Comparison of ENCODE assay signal across 16 cellular contexts in the genomic region with DNA sequence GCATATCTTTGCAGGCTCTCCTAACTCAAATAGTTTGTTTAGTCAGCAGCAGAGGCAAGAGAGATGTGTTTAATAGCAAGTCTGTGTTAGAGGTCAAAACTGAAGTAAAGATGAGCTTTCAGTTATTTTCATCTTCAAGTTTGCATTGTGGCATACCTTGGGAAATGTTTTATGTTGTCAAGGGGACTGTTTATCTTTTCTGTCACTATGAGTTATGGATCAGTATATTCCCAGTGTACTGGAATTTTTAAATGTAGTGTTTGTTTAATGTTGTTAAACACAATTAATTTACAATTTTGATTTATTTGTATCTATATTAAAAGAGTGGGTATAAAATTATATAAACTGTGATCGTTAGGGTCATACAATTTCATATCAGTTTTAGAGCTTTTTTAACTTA.
DNase-seq lines count a peak whose midpoint lies in the region; TF ChIP-seq lines count a peak whose summit lies in the region.
"Had no signal": no experiment of that assay in that cellular context is flagged by ENCODE, and none has a peak within 500 bp of the region (broad histone marks: within the 10 kb centered on the region; RNA-seq: fewer than 3 reads in every experiment).

No MANE protein-coding gene starts in this region.

- H3K36me3 ChIP-seq in MM.1S (replicated peaks; ENCODE audit: insufficient read depth, low read length) = no peaks in the 10 kb centered on the region
- no peaks in the 10 kb centered on the region for H3K36me3 ChIP-seq in endocrine pancreas (ENCODE audit: control insufficient read depth, insufficient read depth, low read length)
- no peaks in the 10 kb centered on the region for H3K36me3 ChIP-seq in muscle layer of duodenum (ENCODE audit: control insufficient read depth in 1 of 2, insufficient read depth in 2 of 2, low read length in 2 of 2)
- H3K36me3 ChIP-seq in transverse colon = no peaks in the 10 kb centered on the region

- peaks cover 8% of the 10 kb centered on the region for H3K4me1 ChIP-seq in MM.1S (ENCODE audit: low read length)
- H3K4me1 ChIP-seq in endocrine pancreas (ENCODE audit: control insufficient read depth, insufficient read depth, low read length) = peaks cover 23% of the 10 kb centered on the region
- peaks cover 0 to 3% of the 10 kb centered on the region in 2 donors for H3K4me1 ChIP-seq in muscle layer of duodenum (ENCODE audit: control insufficient read depth in 1 of 2, insufficient read depth in 2 of 2, low read length in 2 of 2)
- peaks cover 0 to 54% (median 15%) of the 10 kb centered on the region in 4 donors for H3K4me1 ChIP-seq in transverse colon

- in situ Hi-C loops in transverse colon (cut with MboI; ENCODE audit: low pct_ligation_motif_present in 1 of 4, low pct_unique_long_range_greater_than_20kb in 1 of 4, low sequenced_read_pairs in 3 of 4) = loop anchor here in 3 of 4 donors (10.0 to 25.0 kb wide), 4 partner anchors 324 to 574 kb away; partner anchors contain the start of gene FOXP2 (in 3 of the 3)

- TF ChIP-seq EP300 in transverse colon (IDR thresholded peaks at IDR 0.05; ENCODE audit: low read depth) = no peak

- DNase-seq in MM.1S = no peak
- DNase-seq in transverse colon = no peak
- DNase-seq in DMS 273 treated with DMSO at 0.1 percent for 48 hours (lab: John Stamatoyannopoulos, UW) = no peak
- no peak for DNase-seq in NCI-H1436 (lab: John Stamatoyannopoulos, UW)
- no peak for DNase-seq in NCI-H2171 treated with DMSO at 0.1 percent for 48 hours (lab: John Stamatoyannopoulos, UW)
- DNase-seq in GM03348 (ENCODE audit: low spot score) = no peak
- DNase-seq: activated CD8-positive, alpha-beta memory T cell treated with anti-CD3 and anti-CD28 coated beads, Interleukin-2, amount 10 ng/mL, durations not matched to agents 7 days and 5 days; activated naive CD4-positive, alpha-beta T cell treated with anti-CD3 and anti-CD28 coated beads, Interleukin-2, amount 10 ng/mL, durations not matched to agents 7 days and 5 days; CD4-positive, CD25-positive, alpha-beta regulatory T cell; GF-D8; NCI-H146; SIG-M5; stimulated activated naive CD8-positive, alpha-beta T cell treated with anti-CD3 and anti-CD28 coated beads, Interleukin-15, amount 100 ng/mL, for 72 hours had no signal

- intact Hi-C loops in transverse colon (cut with DNase I; ENCODE audit: low total_unique reads) = loop anchor here (5.0 to 10.0 kb wide), 3 partner anchors 324 to 836 kb away; partner anchors contain the start of genes FOXP2 and MDFIC

- no peak overlapping the region for H2AFZ ChIP-seq in MM.1S (ENCODE audit: low read length)

- H3K27me3 ChIP-seq in MM.1S (replicated peaks; ENCODE audit: insufficient read depth, low read length) = no peaks in the 10 kb centered on the region
- peaks cover 2% of the 10 kb centered on the region for H3K27me3 ChIP-seq in endocrine pancreas (ENCODE audit: control insufficient read depth, insufficient read depth, low read length)
- H3K27me3 ChIP-seq in muscle layer of duodenum (ENCODE audit: low read depth, low read length) = peaks cover 3% of the 10 kb centered on the region
- peaks cover 35% of the 10 kb centered on the region for H3K27me3 ChIP-seq in transverse colon

- no peaks in the 10 kb centered on the region for H4K20me1 ChIP-seq in MM.1S (ENCODE audit: insufficient read depth, low read length)

- peaks cover 34% of the 10 kb centered on the region for H3F3A ChIP-seq in MM.1S (ENCODE audit: insufficient read depth, low read length)

- no peaks in the 10 kb centered on the region for H3K9me2 ChIP-seq in MM.1S (replicated peaks; ENCODE audit: insufficient read depth, low read length)

- 11 to 33% methylated on average over 1 of the region's 1 CpG for WGBS in transverse colon (ENCODE audit: low coverage in 1 of 2), 2 donors

- peak overlapping the region; percentile 84 for H3K4me2 ChIP-seq in MM.1S (ENCODE audit: low read depth, low read length)

- H3K27ac ChIP-seq in MM.1S (ENCODE audit: low read length) (no peak overlapping the region), muscle layer of duodenum (ENCODE audit: low read length) (peak overlapping the region; percentile 54), transverse colon (peak overlapping the region; percentile 95 to 98 (median 96))

- H3K9ac ChIP-seq in MM.1S (ENCODE audit: low read length) (peak overlapping the region; percentile 59; the same call in 1 of the 2 replicates), endocrine pancreas (ENCODE audit: control insufficient read depth, insufficient read depth, low read length) (no peak overlapping the region)

- TF ChIP-seq CTCF in MM.1S (IDR thresholded peaks at IDR 0.05; ENCODE audit: low read length) (no peak), transverse colon (IDR thresholded peaks at IDR 0.05) (no peak)

- H3K79me2 ChIP-seq in MM.1S (ENCODE audit: low read length) = peaks cover 35% of the 10 kb centered on the region

- TF ChIP-seq POLR2A in transverse colon (IDR thresholded peaks at IDR 0.05) = no peak

- H3K9me3 ChIP-seq in MM.1S (replicated peaks; ENCODE audit: insufficient read depth, low read length) = no peaks in the 10 kb centered on the region
- H3K9me3 ChIP-seq in endocrine pancreas (ENCODE audit: control insufficient read depth, low read length) = no peaks in the 10 kb centered on the region
- no peaks in the 10 kb centered on the region for H3K9me3 ChIP-seq in muscle layer of duodenum (ENCODE audit: control insufficient read depth in 1 of 2, low read length in 2 of 2)
- H3K9me3 ChIP-seq in transverse colon = no peaks in the 10 kb centered on the region
- H3K9me3 ChIP-seq: mucosa of descending colon had no signal

- H3K4me3 ChIP-seq in MM.1S (ENCODE audit: low read length) (peak overlapping the region; percentile 88), endocrine pancreas (ENCODE audit: control insufficient read depth, insufficient read depth, low read length) (peak overlapping the region; percentile 78), muscle layer of duodenum (ENCODE audit: low read depth in 1 of 2, low read length in 2 of 2) (peak overlapping the region; percentile 76 to 87), transverse colon (peak overlapping the region in 3 of 4 donors; percentile 65 to 71 (median 69))
- H3K4me3 ChIP-seq: mucosa of descending colon had no signal
